ENCODE assay signal across 1 cellular context in the genomic region with DNA sequence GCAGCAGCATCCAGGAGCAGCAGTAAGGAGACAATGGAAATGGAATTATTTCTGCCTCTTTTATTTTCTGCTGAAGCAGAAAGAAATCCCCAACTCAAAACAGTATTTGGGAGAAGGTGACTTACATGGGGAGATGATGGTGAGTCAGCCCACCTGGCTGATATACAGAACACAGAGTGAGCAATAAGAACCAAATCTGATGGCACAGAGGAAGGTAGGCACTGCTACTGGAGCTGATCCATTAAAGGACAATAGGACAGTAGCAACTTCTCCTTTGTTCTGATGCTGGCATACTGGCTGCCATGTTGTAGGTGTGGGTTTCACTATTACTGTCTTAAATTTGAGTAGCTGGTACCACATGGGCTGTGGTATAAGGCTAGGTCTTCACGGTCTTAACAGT.
TF ChIP-seq lines count a peak whose summit lies in the region.

No MANE protein-coding gene starts in this region.

TF ChIP-seq in GM12878, 131 proteins besides CTCF, POLR2A, EP300 and RAD21 (continued from another document):
- TF ChIP-seq, protein P1, sequence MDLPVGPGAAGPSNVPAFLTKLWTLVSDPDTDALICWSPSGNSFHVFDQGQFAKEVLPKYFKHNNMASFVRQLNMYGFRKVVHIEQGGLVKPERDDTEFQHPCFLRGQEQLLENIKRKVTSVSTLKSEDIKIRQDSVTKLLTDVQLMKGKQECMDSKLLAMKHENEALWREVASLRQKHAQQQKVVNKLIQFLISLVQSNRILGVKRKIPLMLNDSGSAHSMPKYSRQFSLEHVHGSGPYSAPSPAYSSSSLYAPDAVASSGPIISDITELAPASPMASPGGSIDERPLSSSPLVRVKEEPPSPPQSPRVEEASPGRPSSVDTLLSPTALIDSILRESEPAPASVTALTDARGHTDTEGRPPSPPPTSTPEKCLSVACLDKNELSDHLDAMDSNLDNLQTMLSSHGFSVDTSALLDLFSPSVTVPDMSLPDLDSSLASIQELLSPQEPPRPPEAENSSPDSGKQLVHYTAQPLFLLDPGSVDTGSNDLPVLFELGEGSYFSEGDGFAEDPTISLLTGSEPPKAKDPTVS (IDR thresholded peaks at IDR 0.05; ENCODE audit: low read depth, low read length), result no peak
- no peak for TF ChIP-seq SPI1 (IDR thresholded peaks at IDR 0.05; ENCODE audit: borderline replicate concordance, insufficient read depth, low read depth, low read length)
